ENCODE assay signal across 8 cellular contexts in genomic region chr20:4038047-4038459, GRCh38. TPM values are rescaled to one million over a fixed set of nuclear protein-coding genes. Genes with fewer than 3 reads are reported as not detected.
DNase-seq lines count a peak whose midpoint lies in the region; ATAC-seq and TF ChIP-seq lines count a peak whose summit lies in the region.

No MANE protein-coding gene starts in this region.

- no peaks in the 10 kb centered on the region for H3K9me3 ChIP-seq in adrenal gland (replicated peaks in 1 of 3)

- ATAC-seq in GM21367 (IDR thresholded peaks at IDR 0.05; ENCODE audit: unreplicated experiment) (peak; percentile 99), T-cell (replicated peaks in 1 of 4) (peak; percentile 100)

- no peaks in the 10 kb centered on the region for H3K36me3 ChIP-seq in adrenal gland (replicated peaks in 1 of 2)

- intact Hi-C loops in adrenal gland (cut with DNase I): no loop called here

- no peaks in the 10 kb centered on the region for H3K27me3 ChIP-seq in adrenal gland

- DNase-seq in Caki2 (ENCODE audit: low read depth): peak; percentile 41
- peak; percentile 87 for DNase-seq in HT-29 (ENCODE audit: low spot score)
- peak; percentile 63 to 91 (median 82) for DNase-seq in T-cell
- peak in 6 of 7 donors; percentile 30 to 67 (median 50) for DNase-seq in adrenal gland
- DNase-seq in kidney tubule cell (ENCODE audit: low spot score): peak; percentile 73
- peak; percentile 47 to 68 (median 65) for DNase-seq in stimulated activated CD4-positive, alpha-beta T cell treated with anti-CD3 and anti-CD28 coated beads, TNF-alpha, amount 100 ng/mL, for 48 hours (ENCODE audit: low read depth in 3 of 3)
- DNase-seq in NCI-H748 treated with DMSO at 0.1 percent for 48 hours (lab: John Stamatoyannopoulos, UW): no peak

- H3K4me1 Mint-ChIP-seq in T-cell: peaks cover 16 to 27% (median 16%) of the 10 kb centered on the region in 3 donors

- CTCF ChIA-PET in T-cell (lab: Charles Lee): no interaction called here

- peak overlapping the region; percentile 68 to 73 (median 70) for H3K4me3 Mint-ChIP-seq in T-cell

- in situ Hi-C loops in Caki2 (cut with HindIII; ENCODE audit: low pct_unique_long_range_greater_than_20kb, low sequenced_read_pairs): no loop called here

- H3K4me1 ChIP-seq in adrenal gland (replicated peaks in 1 of 2): peaks cover 0 to 5% of the 10 kb centered on the region in 2 donors

- POLR2A ChIA-PET in T-cell (lab: Charles Lee): interaction anchor here (0.6 to 0.7 kb wide), 2 partner anchors 25 to 990 kb away, joined by 3 to 8 read pairs; no protein-coding TSS in a partner anchor

- H3K27ac ChIP-seq in adrenal gland: no peak overlapping the region

- H3K27ac Mint-ChIP-seq in T-cell: peak overlapping the region; percentile 98 to 99

- no peak overlapping the region for H3K4me3 ChIP-seq in adrenal gland

- TF ChIP-seq CTCF in adrenal gland (IDR thresholded peaks at IDR 0.05): no peak

- H3K27me3 Mint-ChIP-seq in T-cell: no peaks in the 10 kb centered on the region

- H3K36me3 Mint-ChIP-seq in T-cell: no peaks in the 10 kb centered on the region

- no peak for TF ChIP-seq POLR2A in adrenal gland (IDR thresholded peaks at IDR 0.05)

- no peaks in the 10 kb centered on the region for H3K9me3 Mint-ChIP-seq in T-cell

- 31 to 52% (median 45%) methylated on average over 8 of the region's 8 CpGs for WGBS in adrenal gland, 4 donors

RNA-seq across cellular contexts. Expression of gene RNF24, which starts 22.7 kb away (rescaled TPM):
- 2.6 and 17.3 TPM in 2 replicates for total RNA-seq in Caki2 (2014; rRNA removed; shearing (Covaris generic); ENCODE audit: low replicate concordance)
- 1.4 and 2.3 TPM in 2 replicates for total RNA-seq in HT-29 (2014; rRNA removed; shearing (Covaris generic))
- total RNA-seq in T-cell (10 to 100 TPM in 4 of 5 donors, 1 to 10 TPM in 1; 6.9 to 31.7 (median 23.7) TPM), adrenal gland (10 to 100 TPM; 16.7 to 30.0 (median 25.8) TPM)
- 1 to 10 TPM; 6.7 to 7.5 (median 7.2) TPM for polyA plus RNA-seq in adrenal gland
